In genomic region chrX:43008356-43008755, GRCh38 we compare ENCODE assay signal across 18 cellular contexts.
A peak's percentile ranks its signal among the peaks of the same experiment; 100 is the strongest.
DNase-seq lines count a peak whose midpoint lies in the region; ATAC-seq, FAIRE-seq and TF ChIP-seq lines count a peak whose summit lies in the region.
"Had no signal": no experiment of that assay in that cellular context is flagged by ENCODE, and none has a peak within 500 bp of the region (broad histone marks: within the 10 kb centered on the region; RNA-seq: fewer than 3 reads in every experiment).

No MANE protein-coding gene starts in this region.

- H3K4ac ChIP-seq in H1 (replicated peaks; ENCODE audit: insufficient read length, low read depth, low read length) (no peak overlapping the region), mesendoderm (ENCODE audit: low read depth, low read length) (no peak overlapping the region)

- no peak for TF ChIP-seq RAD21 in H1 (IDR thresholded peaks at IDR 0.05 in 1 of 2, conservative IDR thresholded peaks at IDR 0.05 in 1 of 2; ENCODE audit: low read depth in 2 of 2, low read length in 2 of 2)

- H2BK5ac ChIP-seq in H1 (ENCODE audit: low read depth, low read length) (peak overlapping the region; percentile 90; the same call in 1 of the 2 replicates), mesendoderm (ENCODE audit: low read length) (no peak overlapping the region)

- no peaks in the 10 kb centered on the region for H3K27me3 ChIP-seq in HUES64 (ENCODE audit: insufficient read depth, low read length)
- no peaks in the 10 kb centered on the region for H3K27me3 ChIP-seq in H1 (replicated peaks in 1 of 4; ENCODE audit: control insufficient read depth in 3 of 4, extremely low read depth in 1 of 4, insufficient read depth in 3 of 4, low read length in 3 of 4)
- H3K27me3 ChIP-seq in mesendoderm (ENCODE audit: insufficient read depth, low read length, poor library complexity), result no peaks in the 10 kb centered on the region
- H3K27me3 ChIP-seq in Karpas-422 (ENCODE audit: low read length), result no peaks in the 10 kb centered on the region
- H3K27me3 ChIP-seq: Peyer's patch had no signal

- H2BK120ac ChIP-seq in H1 (replicated peaks; ENCODE audit: low read depth, low read length), result peak overlapping the region; percentile 89
- no peak overlapping the region for H2BK120ac ChIP-seq in mesendoderm (ENCODE audit: low read depth, low read length)

- H2BK12ac ChIP-seq in H1 (ENCODE audit: low read depth, low read length), result no peak overlapping the region

- no peak overlapping the region for H3K4me3 ChIP-seq in HUES64 (ENCODE audit: low read length)
- no peak overlapping the region for H3K4me3 ChIP-seq in H1 (ENCODE audit: extremely low read depth in 1 of 4, insufficient read depth in 2 of 4, low read depth in 3 of 4, low read length in 4 of 4)
- no peak overlapping the region for H3K4me3 ChIP-seq in mesendoderm (ENCODE audit: low read length)
- H3K4me3 ChIP-seq in Karpas-422 (ENCODE audit: low read length), result no peak overlapping the region
- H3K4me3 ChIP-seq: GM12878, Peyer's patch had no signal

- H3K27ac ChIP-seq in HUES64 (ENCODE audit: low read depth, low read length) (peak overlapping the region; percentile 85), H1 (ENCODE audit: low read depth, low read length) (no peak overlapping the region), mesendoderm (ENCODE audit: low read depth, low read length) (no peak overlapping the region), Karpas-422 (ENCODE audit: low read length) (no peak overlapping the region)
- H3K27ac ChIP-seq: Peyer's patch had no signal

- FAIRE-seq in H1 (lab: Jason Lieb, UNC), result peak; percentile 92
- FAIRE-seq: GM12878 had no signal

- H3K79me1 ChIP-seq in H1 (ENCODE audit: low read depth, low read length) (no peaks in the 10 kb centered on the region), mesendoderm (ENCODE audit: low read length) (no peaks in the 10 kb centered on the region)

- H2AK5ac ChIP-seq in H1 (ENCODE audit: low read depth, low read length), result no peak overlapping the region
- H2AK5ac ChIP-seq in mesendoderm (ENCODE audit: low read length), result no peak overlapping the region

- no peaks in the 10 kb centered on the region for H3K9me2 ChIP-seq in Karpas-422 (replicated peaks; ENCODE audit: insufficient read depth, low read length)

- H3K4me1 ChIP-seq in HUES64 (ENCODE audit: insufficient read depth, low read length), result peaks cover 32% of the 10 kb centered on the region
- peaks cover 0 to 7% (median 1%) of the 10 kb centered on the region in 4 experiments; a peak in 2 of 7 replicates for H3K4me1 ChIP-seq in H1 (replicated peaks in 1 of 4; ENCODE audit: control insufficient read depth in 3 of 4, insufficient read depth in 4 of 4, low read length in 3 of 4)
- H3K4me1 ChIP-seq in mesendoderm (ENCODE audit: control insufficient read depth, low read depth, low read length), result no peaks in the 10 kb centered on the region
- no peaks in the 10 kb centered on the region for H3K4me1 ChIP-seq in Karpas-422 (ENCODE audit: low read length)
- H3K4me1 ChIP-seq: Peyer's patch had no signal

- H4K91ac ChIP-seq in H1 (replicated peaks; ENCODE audit: insufficient read length, low read length), result peak overlapping the region; percentile 84

- no peaks in the 10 kb centered on the region for H3K79me2 ChIP-seq in H1 (ENCODE audit: control insufficient read depth in 1 of 2, insufficient read depth in 2 of 2, low read length in 2 of 2)
- H3K79me2 ChIP-seq in mesendoderm (ENCODE audit: control insufficient read depth, insufficient read depth, low read length), result no peaks in the 10 kb centered on the region
- no peaks in the 10 kb centered on the region for H3K79me2 ChIP-seq in Karpas-422 (ENCODE audit: low read length)

- H3K18ac ChIP-seq in H1 (ENCODE audit: extremely low read depth, low read length) (no peak overlapping the region), mesendoderm (ENCODE audit: low read length) (no peak overlapping the region)

- H3K9me3 ChIP-seq in HUES64 (ENCODE audit: insufficient read depth, low read depth, low read length) (no peaks in the 10 kb centered on the region), H1 (ENCODE audit: insufficient read depth in 2 of 2, low read depth in 1 of 2, low read length in 1 of 2) (no peaks in the 10 kb centered on the region), Karpas-422 (ENCODE audit: low read length) (peaks cover 25% of the 10 kb centered on the region; the same call in 1 of the 2 replicates)
- H3K9me3 ChIP-seq: Peyer's patch had no signal

- H2AFZ ChIP-seq in H1 (ENCODE audit: low read length) (no peak overlapping the region), Karpas-422 (ENCODE audit: low read length) (no peak overlapping the region)

- no peak for ATAC-seq in HG02970 (IDR thresholded peaks at IDR 0.05; ENCODE audit: low FRiP score, unreplicated experiment)
- ATAC-seq in GM18867 (IDR thresholded peaks at IDR 0.05; ENCODE audit: unreplicated experiment), result no peak
- no peak for ATAC-seq in GM21825 (IDR thresholded peaks at IDR 0.05; ENCODE audit: unreplicated experiment)
- ATAC-seq: GM12878 had no signal

- DNase-seq in ELF-1 (ENCODE audit: low read depth, low spot score) (peak; percentile 25), H1 (ENCODE audit: low read depth in 1 of 2, low spot score in 2 of 2) (no peak), mesendoderm (peak; percentile 85), Karpas-422 (no peak)
- DNase-seq: DMS79; GOT3; KBM-7; NCI-H1092; NCI-H1436; NCI-H187 treated with DMSO at 0.1 percent for 48 hours; NCI-H510A; NK-92 treated with Interleukin-12 subunit alpha and Interleukin-12 subunit beta, amount 100 ng/mL, for 24 hours; Peyer's patch had no signal

- peak overlapping the region; percentile 51 for H4K5ac ChIP-seq in H1 (ENCODE audit: insufficient read length, low read depth, low read length)
- no peak overlapping the region for H4K5ac ChIP-seq in mesendoderm (ENCODE audit: low read length)

- CTCF ChIA-PET in H1 (lab: Charles Lee; ENCODE audit: partially characterized antibody), result no interaction called here

- no peak overlapping the region for H3K23ac ChIP-seq in H1 (ENCODE audit: insufficient read length)
- H3K23ac ChIP-seq in mesendoderm (ENCODE audit: low read length), result no peak overlapping the region

- H4K20me1 ChIP-seq in H1 (replicated peaks in 1 of 2; ENCODE audit: control insufficient read depth in 1 of 2, insufficient read depth in 2 of 2, low read length in 2 of 2), result no peaks in the 10 kb centered on the region
- H4K20me1 ChIP-seq in Karpas-422 (ENCODE audit: insufficient read depth, low read depth, low read length), result no peaks in the 10 kb centered on the region

- H3K9ac ChIP-seq in HUES64 (ENCODE audit: low read depth, low read length) (no peak overlapping the region; the same call in 1 of the 2 replicates), H1 (replicated peaks in 1 of 4; ENCODE audit: extremely low read depth in 1 of 4, low read depth in 3 of 4, low read length in 3 of 4) (no peak overlapping the region), mesendoderm (ENCODE audit: low read length) (no peak overlapping the region), Karpas-422 (ENCODE audit: low read length) (no peak overlapping the region)

- H4K8ac ChIP-seq in H1 (ENCODE audit: extremely low read depth, insufficient read depth, low read length) (no peak overlapping the region), mesendoderm (ENCODE audit: low read depth, low read length) (no peak overlapping the region)

- H3K23me2 ChIP-seq in H1 (ENCODE audit: low read depth, low read length), result no peaks in the 10 kb centered on the region

- H3K56ac ChIP-seq in H1 (replicated peaks; ENCODE audit: insufficient read length, low read depth, low read length) (no peak overlapping the region), mesendoderm (ENCODE audit: low read length) (peak overlapping the region; percentile 54)

- TF ChIP-seq CTCF in H1 (IDR thresholded peaks at IDR 0.05; ENCODE audit: control extremely low read depth in 1 of 3, insufficient read depth in 1 of 3, low read depth in 1 of 3, low read length in 3 of 3), result no peak

- H2BK20ac ChIP-seq in H1 (ENCODE audit: low read length), result 0 out of 2 replicates have a peak overlapping the region, but pooled peaks have one; percentile 48

- no peak for TF ChIP-seq EP300 in H1 (IDR thresholded peaks at IDR 0.05; ENCODE audit: borderline replicate concordance in 1 of 2, low read depth in 2 of 2, low read length in 2 of 2)

- TF ChIP-seq POLR2A in H1 (IDR thresholded peaks at IDR 0.05; ENCODE audit: control extremely low read depth in 1 of 2, low read depth in 2 of 2, low read length in 2 of 2), result no peak

- H3K36me3 ChIP-seq in HUES64 (ENCODE audit: insufficient read depth, low read length), result no peaks in the 10 kb centered on the region
- H3K36me3 ChIP-seq in H1 (ENCODE audit: control insufficient read depth in 2 of 4, insufficient read depth in 4 of 4, low read length in 3 of 4), result no peaks in the 10 kb centered on the region; a peak in 1 of 8 replicates
- H3K36me3 ChIP-seq in mesendoderm (ENCODE audit: control insufficient read depth, insufficient read depth, low read length), result no peaks in the 10 kb centered on the region
- no peaks in the 10 kb centered on the region for H3K36me3 ChIP-seq in Karpas-422 (ENCODE audit: insufficient read depth, low read length)
- H3K36me3 ChIP-seq: Peyer's patch had no signal

- H2BK15ac ChIP-seq in H1 (ENCODE audit: low read length) (no peak overlapping the region), mesendoderm (replicated peaks; ENCODE audit: low read depth) (no peak overlapping the region)

- H3K4me2 ChIP-seq in H1 (ENCODE audit: insufficient read depth in 1 of 2, low read depth in 2 of 2, low read length in 2 of 2) (no peak overlapping the region), mesendoderm (ENCODE audit: low read length) (no peak overlapping the region), Karpas-422 (ENCODE audit: low read depth, low read length, poor library complexity, severe bottlenecking) (no peak overlapping the region)

- WGBS in HUES64, result 38% methylated on average over 1 of the region's 1 CpG
- 27% methylated on average over 1 of the region's 1 CpG; no CpG with 5 or more reads in 1 of the 2 experiments for WGBS in H1 (ENCODE audit: extremely low coverage in 1 of 2, insufficient coverage in 1 of 2, insufficient read length in 1 of 2, insufficient replicate concordance in 2 of 2, low coverage in 1 of 2, low lambda C conversion rate in 2 of 2, missing lambda C conversion rate in 1 of 2), 2 experiments
- WGBS in mesendoderm (ENCODE audit: extremely low coverage, insufficient coverage, low lambda C conversion rate), result no CpG with 5 or more reads among the region's 1 CpG

- H3K14ac ChIP-seq in H1 (ENCODE audit: insufficient read length), result no peak overlapping the region

- POLR2A ChIA-PET in H1 (lab: Charles Lee; ENCODE audit: partially characterized antibody), result no interaction called here

TF ChIP-seq in H1, 55 proteins besides CTCF, POLR2A, EP300 and RAD21:
- TF ChIP-seq SP4 (IDR thresholded peaks at IDR 0.05; ENCODE audit: low read length), result no peak

Comparison
In these comparisons a context has a peak if more than half of its experiments do, and no peak if none do; other contexts are left out.
1. DNase-seq: peak in ELF-1 (single experiment) and mesendoderm (single experiment); none in H1 (0 of 2) and Karpas-422 (single experiment).